In genomic region chr1:86201321-86201720, GRCh38 we compare ENCODE assay signal across 27 cellular contexts. TPM values are rescaled to one million over a fixed set of nuclear protein-coding genes. Genes with fewer than 3 reads are reported as not detected.
"Had no signal": no experiment of that assay in that cellular context is flagged by ENCODE, and none has a peak within 500 bp of the region (broad histone marks: within the 10 kb centered on the region; RNA-seq: fewer than 3 reads in every experiment).

No MANE protein-coding gene starts in this region.

- H3K9me3 Mint-ChIP-seq: activated naive CD4-positive, alpha-beta T cell treated with anti-CD3 and anti-CD28 coated beads for 36 hours; activated naive CD8-positive, alpha-beta T cell treated with anti-CD3 and anti-CD28 coated beads for 36 hours; activated T-helper 1 cell treated with anti-CD3 and anti-CD28 coated beads, Interleukin-12 subunit alpha, Interleukin-12 subunit beta, Interleukin-2, Interleukin-4 antibody, amounts not matched to agents 30 ng/mL and 10 ng/mL and 1 ng/mL, durations not matched to agents 14 hours and 24 hours and 36 hours; memory B cell; naive thymus-derived CD4-positive, alpha-beta T cell; neural crest cell had no signal

- H3K4me3 Mint-ChIP-seq: activated naive CD4-positive, alpha-beta T cell treated with anti-CD3 and anti-CD28 coated beads for 36 hours; activated naive CD8-positive, alpha-beta T cell treated with anti-CD3 and anti-CD28 coated beads for 36 hours; activated T-helper 1 cell treated with anti-CD3 and anti-CD28 coated beads, Interleukin-12 subunit alpha, Interleukin-12 subunit beta, Interleukin-2, Interleukin-4 antibody, amounts not matched to agents 30 ng/mL and 10 ng/mL and 1 ng/mL, durations not matched to agents 14 hours and 24 hours and 36 hours; memory B cell; naive thymus-derived CD4-positive, alpha-beta T cell; neural crest cell had no signal

- H3K9ac ChIP-seq: parathyroid adenoma had no signal

- H3K27me3 Mint-ChIP-seq: memory B cell; naive thymus-derived CD4-positive, alpha-beta T cell had no signal

- H3K4me3 ChIP-seq: adrenal gland, ascending aorta, colonic mucosa, right atrium auricular region, spleen, transverse colon had no signal

- H3K36me3 ChIP-seq: adrenal gland, ascending aorta, colonic mucosa, right atrium auricular region, spleen, transverse colon had no signal

- H3K27me3 ChIP-seq: adrenal gland, ascending aorta, colonic mucosa, right atrium auricular region, spleen, transverse colon had no signal

- H3K36me3 Mint-ChIP-seq: activated naive CD8-positive, alpha-beta T cell treated with anti-CD3 and anti-CD28 coated beads for 36 hours; memory B cell; naive thymus-derived CD4-positive, alpha-beta T cell had no signal

- H3K4me1 ChIP-seq: adrenal gland, ascending aorta, colonic mucosa, parathyroid adenoma, right atrium auricular region, spleen, transverse colon had no signal

- FAIRE-seq: kidney had no signal

- H2AFZ ChIP-seq: parathyroid adenoma had no signal

- H3K4me1 Mint-ChIP-seq: activated naive CD8-positive, alpha-beta T cell treated with anti-CD3 and anti-CD28 coated beads for 36 hours; memory B cell; naive thymus-derived CD4-positive, alpha-beta T cell had no signal

- H3K9me3 ChIP-seq: adrenal gland, ascending aorta, colonic mucosa, right atrium auricular region, spleen, transverse colon had no signal

- DNase-seq: activated CD4-positive, alpha-beta T cell treated with anti-CD3 and anti-CD28 coated beads for 4 hours; activated CD4-positive, alpha-beta T cell treated with anti-CD3 and anti-CD28 coated beads, Interleukin-2, amount 50 U/mL, for 4 hours; activated CD4-positive, CD25-positive, alpha-beta regulatory T cell; activated CD8-positive, alpha-beta memory T cell treated with anti-CD3 and anti-CD28 coated beads for 24 hours; activated effector memory CD4-positive, alpha-beta T cell treated with anti-CD3 and anti-CD28 coated beads, Interleukin-2, amount 50 U/mL, for 16 hours; activated naive CD4-positive, alpha-beta T cell treated with anti-CD3 and anti-CD28 coated beads for 36 hours; activated naive CD8-positive, alpha-beta T cell treated with anti-CD3 and anti-CD28 coated beads for 36 hours; activated T-cell treated with anti-CD3 and anti-CD28 coated beads, Interleukin-2, amount 50 U/mL, for 1 hour; adrenal gland; cerebellar nuclear complex; colonic mucosa; effector CD8-positive, alpha-beta T cell; head of caudate nucleus; hippocampal formation; kidney; midbrain; naive thymus-derived CD4-positive, alpha-beta T cell; nucleus accumbens; spleen; stimulated activated naive CD4-positive, alpha-beta T cell treated with Interleukin-2 at 50 U/mL for 16 hours; transverse colon had no signal

- H3K27ac Mint-ChIP-seq: activated naive CD4-positive, alpha-beta T cell treated with anti-CD3 and anti-CD28 coated beads for 36 hours; activated naive CD8-positive, alpha-beta T cell treated with anti-CD3 and anti-CD28 coated beads for 36 hours; activated T-helper 1 cell treated with anti-CD3 and anti-CD28 coated beads, Interleukin-12 subunit alpha, Interleukin-12 subunit beta, Interleukin-2, Interleukin-4 antibody, amounts not matched to agents 30 ng/mL and 10 ng/mL and 1 ng/mL, durations not matched to agents 14 hours and 24 hours and 36 hours; memory B cell; naive thymus-derived CD4-positive, alpha-beta T cell had no signal

- H3K79me2 ChIP-seq: parathyroid adenoma had no signal

- H3K27ac ChIP-seq: adrenal gland, ascending aorta, colonic mucosa, parathyroid adenoma, right atrium auricular region, spleen, transverse colon had no signal

- ATAC-seq: naive thymus-derived CD4-positive, alpha-beta T cell had no signal

RNA-seq across cellular contexts. Expression of gene COL24A1, which starts 44.7 kb away (rescaled TPM):
- total RNA-seq: activated naive CD4-positive, alpha-beta T cell treated with anti-CD3 and anti-CD28 coated beads for 36 hours; activated naive CD8-positive, alpha-beta T cell treated with anti-CD3 and anti-CD28 coated beads for 36 hours; activated T-helper 1 cell treated with anti-CD3 and anti-CD28 coated beads, Interleukin-12 subunit alpha, Interleukin-12 subunit beta, Interleukin-2, Interleukin-4 antibody, amounts not matched to agents 30 ng/mL and 10 ng/mL and 1 ng/mL, durations not matched to agents 14 hours and 24 hours and 36 hours had no signal
